ENCODE assay signal across 30 cellular contexts in the genomic region with DNA sequence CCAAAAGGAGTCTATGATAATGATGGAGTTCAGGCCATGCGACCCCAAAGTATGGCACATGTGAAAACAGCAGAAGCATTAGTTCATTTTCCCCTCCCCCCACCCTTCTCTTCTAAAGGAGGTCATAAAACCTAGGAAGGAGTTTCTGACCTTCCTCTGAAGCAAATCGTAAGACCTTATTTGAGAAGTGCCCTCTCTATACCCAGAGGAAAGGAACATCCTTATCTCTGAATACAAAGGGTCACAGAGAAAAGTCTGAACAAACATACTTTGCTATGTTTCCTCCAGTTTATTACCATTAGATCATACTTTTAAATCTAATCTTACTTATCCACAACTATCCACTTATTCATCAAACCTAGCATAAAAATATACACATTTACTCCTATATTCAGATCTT.
"Had no signal": no experiment of that assay in that cellular context is flagged by ENCODE, and none has a peak within 500 bp of the region (broad histone marks: within the 10 kb centered on the region; RNA-seq: fewer than 3 reads in every experiment).

No MANE protein-coding gene starts in this region.

- DNase-seq: activated B cell treated with CpG ODN at 0.5 μM for 24 hours; activated CD4-positive, alpha-beta memory T cell treated with anti-CD3 and anti-CD28 coated beads for 36 hours; activated CD4-positive, alpha-beta T cell treated with anti-CD3 and anti-CD28 coated beads for 4 hours; activated CD4-positive, alpha-beta T cell treated with anti-CD3 and anti-CD28 coated beads, Interleukin-2, amount 50 U/mL, for 1 hour; activated CD4-positive, CD25-positive, alpha-beta regulatory T cell treated with anti-CD3 and anti-CD28 coated beads, Interleukin-2, amount 50 U/mL, for 72 hours; activated CD8-positive, alpha-beta memory T cell treated with anti-CD3 and anti-CD28 coated beads, Interleukin-2, amount 50 U/mL, for 4 hours; activated gamma-delta T cell treated with Interleukin-2 at 50 U/mL for 16 hours; activated naive CD4-positive, alpha-beta T cell treated with anti-CD3 and anti-CD28 coated beads, Interleukin-2, amount 10 ng/mL, durations not matched to agents 7 days and 5 days; activated naive CD8-positive, alpha-beta T cell treated with anti-CD3 and anti-CD28 coated beads, Interleukin-2, amount 50 U/mL, for 24 hours; activated T-cell treated with anti-CD3 and anti-CD28 coated beads for 4 hours; activated T-cell treated with anti-CD3 and anti-CD28 coated beads, Interleukin-2, amount 50 U/mL, for 4 hours; anterior cingulate cortex; caudate nucleus; NCI-H1092; NCI-H1436 treated with DMSO at 0.1 percent for 48 hours; NCI-H1694 treated with DMSO at 0.1 percent for 48 hours; NCI-H2029; NCI-H345; NCI-H524 treated with DMSO at 0.1 percent for 48 hours; SHP77; SJCRH30; T1000 had no signal

- H3K4me3 ChIP-seq: SJCRH30, SK-N-MC had no signal

- H3K4me3 Mint-ChIP-seq: activated B cell treated with CpG ODN at 0.5 μM for 24 hours; activated CD4-positive, alpha-beta memory T cell treated with anti-CD3 and anti-CD28 coated beads for 36 hours; activated naive CD4-positive, alpha-beta T cell treated with anti-CD3 and anti-CD28 coated beads, Interleukin-2, amount 10 ng/mL, durations not matched to agents 7 days and 5 days; activated naive CD8-positive, alpha-beta T cell; activated naive CD8-positive, alpha-beta T cell treated with anti-CD3 and anti-CD28 coated beads, Interleukin-2, amount 50 U/mL, for 24 hours; activated T-cell treated with anti-CD3 and anti-CD28 coated beads, Interleukin-2, amount 50 U/mL, for 4 hours; activated T-helper 1 cell treated with anti-CD3 and anti-CD28 coated beads, Interleukin-12 subunit alpha, Interleukin-12 subunit beta, Interleukin-2, Interleukin-4 antibody, amounts not matched to agents 30 ng/mL and 10 ng/mL and 1 ng/mL, durations not matched to agents 14 hours and 24 hours and 36 hours; brain had no signal

- H3K4me1 Mint-ChIP-seq: activated naive CD4-positive, alpha-beta T cell treated with anti-CD3 and anti-CD28 coated beads, Interleukin-2, amount 10 ng/mL, durations not matched to agents 7 days and 5 days had no signal

- H3K9ac ChIP-seq: KMS-11 had no signal

- H3K27me3 Mint-ChIP-seq: activated B cell treated with CpG ODN at 0.5 μM for 24 hours; activated CD4-positive, alpha-beta memory T cell treated with anti-CD3 and anti-CD28 coated beads for 36 hours; activated naive CD4-positive, alpha-beta T cell treated with anti-CD3 and anti-CD28 coated beads, Interleukin-2, amount 10 ng/mL, durations not matched to agents 7 days and 5 days; activated naive CD8-positive, alpha-beta T cell; activated naive CD8-positive, alpha-beta T cell treated with anti-CD3 and anti-CD28 coated beads, Interleukin-2, amount 50 U/mL, for 24 hours; brain had no signal

- H3K27me3 ChIP-seq: SJCRH30 had no signal

- H3K36me3 Mint-ChIP-seq: activated CD4-positive, alpha-beta memory T cell treated with anti-CD3 and anti-CD28 coated beads for 36 hours had no signal

- H3K9me3 ChIP-seq: SJCRH30 had no signal

- H3K9me3 Mint-ChIP-seq: activated B cell treated with CpG ODN at 0.5 μM for 24 hours; activated CD4-positive, alpha-beta memory T cell treated with anti-CD3 and anti-CD28 coated beads for 36 hours; activated naive CD4-positive, alpha-beta T cell treated with anti-CD3 and anti-CD28 coated beads, Interleukin-2, amount 10 ng/mL, durations not matched to agents 7 days and 5 days; activated naive CD8-positive, alpha-beta T cell treated with anti-CD3 and anti-CD28 coated beads, Interleukin-2, amount 50 U/mL, for 24 hours; activated T-cell treated with anti-CD3 and anti-CD28 coated beads, Interleukin-2, amount 50 U/mL, for 4 hours; activated T-helper 1 cell treated with anti-CD3 and anti-CD28 coated beads, Interleukin-12 subunit alpha, Interleukin-12 subunit beta, Interleukin-2, Interleukin-4 antibody, amounts not matched to agents 30 ng/mL and 10 ng/mL and 1 ng/mL, durations not matched to agents 14 hours and 24 hours and 36 hours; brain had no signal

- H3K27ac ChIP-seq: KMS-11, SJCRH30, SK-N-MC, VCaP had no signal

- H3K36me3 ChIP-seq: SJCRH30 had no signal

- ATAC-seq: activated naive CD8-positive, alpha-beta T cell treated with anti-CD3 and anti-CD28 coated beads, Interleukin-2, amount 50 U/mL, for 24 hours; activated T-cell treated with anti-CD3 and anti-CD28 coated beads, Interleukin-2, amount 50 U/mL, for 4 hours; Panc1 had no signal

- H3K27ac Mint-ChIP-seq: activated B cell treated with CpG ODN at 0.5 μM for 24 hours; activated CD4-positive, alpha-beta memory T cell treated with anti-CD3 and anti-CD28 coated beads for 36 hours; activated naive CD4-positive, alpha-beta T cell treated with anti-CD3 and anti-CD28 coated beads, Interleukin-2, amount 10 ng/mL, durations not matched to agents 7 days and 5 days; activated naive CD8-positive, alpha-beta T cell; activated naive CD8-positive, alpha-beta T cell treated with anti-CD3 and anti-CD28 coated beads, Interleukin-2, amount 50 U/mL, for 24 hours; activated T-helper 1 cell treated with anti-CD3 and anti-CD28 coated beads, Interleukin-12 subunit alpha, Interleukin-12 subunit beta, Interleukin-2, Interleukin-4 antibody, amounts not matched to agents 30 ng/mL and 10 ng/mL and 1 ng/mL, durations not matched to agents 14 hours and 24 hours and 36 hours; brain had no signal

- FAIRE-seq: bronchial epithelial cell had no signal

- H3K4me2 ChIP-seq: KMS-11 had no signal
